32 cellular contexts compared by ENCODE assay signal in genomic region chr18:70446063-70446462, GRCh38.
"Had no signal": no experiment of that assay in that cellular context is flagged by ENCODE, and none has a peak within 500 bp of the region (broad histone marks: within the 10 kb centered on the region; RNA-seq: fewer than 3 reads in every experiment).

No MANE protein-coding gene starts in this region.

- H3K4me1 ChIP-seq: adrenal gland, body of pancreas, esophagus muscularis mucosa, gastroesophageal sphincter had no signal

- H3K27ac ChIP-seq: adrenal gland, body of pancreas, esophagus muscularis mucosa, gastroesophageal sphincter had no signal

- H3K27ac Mint-ChIP-seq: activated CD4-positive, alpha-beta memory T cell treated with anti-CD3 and anti-CD28 coated beads for 36 hours; activated CD4-positive, alpha-beta T cell treated with anti-CD3 and anti-CD28 coated beads for 36 hours; activated CD4-positive, alpha-beta T cell treated with anti-CD3 and anti-CD28 coated beads, Interleukin-2, amount 10 ng/mL, durations not matched to agents 24 days and 14 days; activated CD8-positive, alpha-beta memory T cell treated with anti-CD3 and anti-CD28 coated beads, Interleukin-2, amount 10 ng/mL, durations not matched to agents 7 days and 5 days; activated CD8-positive, alpha-beta T cell treated with anti-CD3 and anti-CD28 coated beads, Interleukin-2, amount 10 ng/mL, durations not matched to agents 7 days and 5 days; activated naive CD4-positive, alpha-beta T cell treated with anti-CD3 and anti-CD28 coated beads for 36 hours; activated naive CD4-positive, alpha-beta T cell treated with anti-CD3 and anti-CD28 coated beads, Interleukin-2, amount 50 U/mL, for 24 hours; activated naive CD8-positive, alpha-beta T cell treated with anti-CD3 and anti-CD28 coated beads for 36 hours; activated naive CD8-positive, alpha-beta T cell treated with anti-CD3 and anti-CD28 coated beads, Interleukin-2, amount 50 U/mL, for 24 hours; activated T-helper 1 cell treated with anti-CD3 and anti-CD28 coated beads, Interleukin-12 subunit alpha, Interleukin-12 subunit beta, Interleukin-2, Interleukin-4 antibody, amounts not matched to agents 30 ng/mL and 10 ng/mL and 1 ng/mL, durations not matched to agents 14 hours and 24 hours and 36 hours; activated T-helper 2 cell treated with anti-CD3 and anti-CD28 coated beads, Interferon-gamma antibody, Interleukin-2, Interleukin-4, amounts not matched to agents 10 μg/mL and 5 μg/mL and 100 μg/mL, durations not matched to agents 14 hours and 24 hours and 36 hours; effector memory CD8-positive, alpha-beta T cell had no signal

- FAIRE-seq: colon had no signal

- ATAC-seq: activated CD4-positive, alpha-beta T cell treated with anti-CD3 and anti-CD28 coated beads for 36 hours; activated CD8-positive, alpha-beta memory T cell treated with anti-CD3 and anti-CD28 coated beads, Interleukin-2, amount 10 ng/mL, durations not matched to agents 7 days and 5 days; activated CD8-positive, alpha-beta T cell treated with anti-CD3 and anti-CD28 coated beads, Interleukin-2, amount 10 ng/mL, durations not matched to agents 7 days and 5 days; activated naive CD8-positive, alpha-beta T cell treated with anti-CD3 and anti-CD28 coated beads, Interleukin-2, amount 50 U/mL, for 24 hours; body of pancreas; effector memory CD8-positive, alpha-beta T cell; gastroesophageal sphincter had no signal

- H3K36me3 Mint-ChIP-seq: activated naive CD4-positive, alpha-beta T cell treated with anti-CD3 and anti-CD28 coated beads, Interleukin-2, amount 50 U/mL, for 24 hours had no signal

- H3K4me3 Mint-ChIP-seq: activated CD4-positive, alpha-beta memory T cell treated with anti-CD3 and anti-CD28 coated beads for 36 hours; activated CD4-positive, alpha-beta T cell treated with anti-CD3 and anti-CD28 coated beads for 36 hours; activated CD4-positive, alpha-beta T cell treated with anti-CD3 and anti-CD28 coated beads, Interleukin-2, amount 10 ng/mL, durations not matched to agents 24 days and 14 days; activated CD8-positive, alpha-beta memory T cell treated with anti-CD3 and anti-CD28 coated beads, Interleukin-2, amount 10 ng/mL, durations not matched to agents 7 days and 5 days; activated CD8-positive, alpha-beta T cell treated with anti-CD3 and anti-CD28 coated beads, Interleukin-2, amount 10 ng/mL, durations not matched to agents 7 days and 5 days; activated naive CD4-positive, alpha-beta T cell treated with anti-CD3 and anti-CD28 coated beads for 36 hours; activated naive CD4-positive, alpha-beta T cell treated with anti-CD3 and anti-CD28 coated beads, Interleukin-2, amount 50 U/mL, for 24 hours; activated naive CD8-positive, alpha-beta T cell treated with anti-CD3 and anti-CD28 coated beads for 36 hours; activated naive CD8-positive, alpha-beta T cell treated with anti-CD3 and anti-CD28 coated beads, Interleukin-2, amount 50 U/mL, for 24 hours; activated T-helper 1 cell treated with anti-CD3 and anti-CD28 coated beads, Interleukin-12 subunit alpha, Interleukin-12 subunit beta, Interleukin-2, Interleukin-4 antibody, amounts not matched to agents 30 ng/mL and 10 ng/mL and 1 ng/mL, durations not matched to agents 14 hours and 24 hours and 36 hours; effector memory CD8-positive, alpha-beta T cell had no signal

- H3K27me3 Mint-ChIP-seq: activated CD4-positive, alpha-beta T cell treated with anti-CD3 and anti-CD28 coated beads, Interleukin-2, amount 10 ng/mL, durations not matched to agents 24 days and 14 days; activated naive CD4-positive, alpha-beta T cell treated with anti-CD3 and anti-CD28 coated beads, Interleukin-2, amount 50 U/mL, for 24 hours; activated naive CD8-positive, alpha-beta T cell treated with anti-CD3 and anti-CD28 coated beads for 36 hours had no signal

- H3K36me3 ChIP-seq: adrenal gland, esophagus muscularis mucosa, gastroesophageal sphincter had no signal

- DNase-seq: activated CD4-positive, alpha-beta memory T cell treated with anti-CD3 and anti-CD28 coated beads for 36 hours; activated CD4-positive, alpha-beta T cell treated with anti-CD3 and anti-CD28 coated beads for 36 hours; activated CD4-positive, alpha-beta T cell treated with anti-CD3 and anti-CD28 coated beads, Interleukin-2, amount 10 ng/mL, durations not matched to agents 24 days and 14 days; activated CD4-positive, CD25-positive, alpha-beta regulatory T cell; activated CD4-positive, CD25-positive, alpha-beta regulatory T cell treated with anti-CD3 and anti-CD28 coated beads, Interleukin-2, amount 50 U/mL, for 72 hours; activated CD8-positive, alpha-beta memory T cell treated with anti-CD3 and anti-CD28 coated beads, Interleukin-2, amount 10 ng/mL, durations not matched to agents 7 days and 5 days; activated CD8-positive, alpha-beta memory T cell treated with anti-CD3 and anti-CD28 coated beads, Interleukin-2, amount 50 U/mL, for 4 hours; activated CD8-positive, alpha-beta T cell treated with anti-CD3 and anti-CD28 coated beads, Interleukin-2, amount 10 ng/mL, durations not matched to agents 7 days and 5 days; activated effector memory CD4-positive, alpha-beta T cell treated with anti-CD3 and anti-CD28 coated beads, Interleukin-2, amount 50 U/mL, for 16 hours; activated naive CD4-positive, alpha-beta T cell treated with anti-CD3 and anti-CD28 coated beads for 36 hours; activated naive CD8-positive, alpha-beta T cell treated with anti-CD3 and anti-CD28 coated beads for 36 hours; activated naive CD8-positive, alpha-beta T cell treated with anti-CD3 and anti-CD28 coated beads, Interleukin-2, amount 50 U/mL, for 24 hours; activated T-cell treated with anti-CD3 and anti-CD28 coated beads, Interleukin-2, amount 50 U/mL, for 1 hour; activated T-cell treated with anti-CD3 and anti-CD28 coated beads, Interleukin-2, amount 50 U/mL, for 48 hours; adrenal gland; amygdala; aorta; body of pancreas; caudate nucleus; cortex of kidney; dermis blood vessel endothelial cell; effector CD4-positive, alpha-beta T cell; effector memory CD8-positive, alpha-beta T cell; erythroblast; foreskin melanocyte; T-helper 2 cell had no signal

- H3K4me3 ChIP-seq: adrenal gland, body of pancreas, esophagus muscularis mucosa, gastroesophageal sphincter had no signal

- H3K4me1 Mint-ChIP-seq: activated CD4-positive, alpha-beta T cell treated with anti-CD3 and anti-CD28 coated beads for 36 hours; activated CD4-positive, alpha-beta T cell treated with anti-CD3 and anti-CD28 coated beads, Interleukin-2, amount 10 ng/mL, durations not matched to agents 24 days and 14 days; activated CD8-positive, alpha-beta memory T cell treated with anti-CD3 and anti-CD28 coated beads, Interleukin-2, amount 10 ng/mL, durations not matched to agents 7 days and 5 days; activated naive CD4-positive, alpha-beta T cell treated with anti-CD3 and anti-CD28 coated beads, Interleukin-2, amount 50 U/mL, for 24 hours; activated naive CD8-positive, alpha-beta T cell treated with anti-CD3 and anti-CD28 coated beads for 36 hours; activated naive CD8-positive, alpha-beta T cell treated with anti-CD3 and anti-CD28 coated beads, Interleukin-2, amount 50 U/mL, for 24 hours had no signal

- H3K27me3 ChIP-seq: adrenal gland, body of pancreas had no signal
